In the genomic region with DNA sequence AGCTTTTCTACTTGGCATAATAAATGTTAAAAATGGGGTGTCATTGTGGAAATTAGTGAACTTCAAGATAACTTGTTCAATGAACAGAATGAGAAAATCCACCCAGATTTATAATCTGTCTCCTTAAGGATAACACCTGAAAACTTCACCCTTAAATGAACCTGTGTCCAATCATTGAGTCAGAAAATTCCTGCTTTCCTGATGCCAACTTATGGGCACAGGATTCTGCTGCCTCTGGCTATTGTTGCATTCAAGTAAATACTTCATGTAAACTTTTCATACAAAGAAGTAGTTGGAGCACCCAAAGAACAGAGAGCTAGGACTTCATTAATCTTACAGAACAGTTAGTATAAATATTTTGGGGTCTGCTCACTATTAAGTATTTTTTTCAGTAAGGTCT, we compare ENCODE assay signal across 20 cellular contexts.
"Had no signal": no experiment of that assay in that cellular context is flagged by ENCODE, and none has a peak within 500 bp of the region (broad histone marks: within the 10 kb centered on the region; RNA-seq: fewer than 3 reads in every experiment).

No MANE protein-coding gene starts in this region.

- H3K27me3 ChIP-seq: body of pancreas, gastrocnemius medialis, heart right ventricle, neural progenitor cell, pancreas, upper lobe of right lung had no signal

- H3K9ac ChIP-seq: neural progenitor cell had no signal

- H3K36me3 ChIP-seq: gastrocnemius medialis, heart right ventricle, pancreas, thoracic aorta, upper lobe of right lung, WERI-Rb-1 had no signal

- H3K4me3 ChIP-seq: body of pancreas, coronary artery, gastrocnemius medialis, heart right ventricle, neural progenitor cell, pancreas, thoracic aorta, upper lobe of right lung had no signal

- H3K27ac ChIP-seq: body of pancreas, coronary artery, gastrocnemius medialis, heart right ventricle, neural progenitor cell, pancreas, thoracic aorta, upper lobe of right lung, WERI-Rb-1 had no signal

- H3K9me3 ChIP-seq: body of pancreas, gastrocnemius medialis, pancreas, thoracic aorta, upper lobe of right lung had no signal

- H3K4me1 ChIP-seq: gastrocnemius medialis, upper lobe of right lung had no signal

- H3K4me2 ChIP-seq: neural progenitor cell had no signal

- H2AFZ ChIP-seq: neural progenitor cell had no signal

- DNase-seq: activated CD4-positive, alpha-beta T cell treated with anti-CD3 and anti-CD28 coated beads, Interleukin-2, amount 10 ng/mL, durations not matched to agents 24 days and 14 days; activated CD8-positive, alpha-beta memory T cell treated with anti-CD3 and anti-CD28 coated beads, Interleukin-2, amount 50 U/mL, for 48 hours; activated gamma-delta T cell; activated T-cell treated with anti-CD3 and anti-CD28 coated beads, Interleukin-2, amount 50 U/mL, for 72 hours; body of pancreas; effector memory CD4-positive, alpha-beta T cell; gastrocnemius medialis; heart right ventricle; naive B cell; pancreas; T-helper 17 cell; upper lobe of right lung; WERI-Rb-1 had no signal

- ATAC-seq: activated naive CD4-positive, alpha-beta T cell treated with anti-CD3 and anti-CD28 coated beads, Interleukin-2, amount 50 U/mL, for 72 hours; activated T-cell treated with anti-CD3 and anti-CD28 coated beads, Interleukin-2, amount 50 U/mL, for 72 hours; body of pancreas; gastrocnemius medialis; left lobe of liver; stimulated activated effector memory CD8-positive, alpha-beta T cell treated with anti-CD3 and anti-CD28 coated beads, Interleukin-12 subunit alpha, Interleukin-12 subunit beta, amount 100 ng/mL, for 72 hours; T-helper 17 cell had no signal

- FAIRE-seq: islet of Langerhans, pancreas had no signal
